In the genomic region with DNA sequence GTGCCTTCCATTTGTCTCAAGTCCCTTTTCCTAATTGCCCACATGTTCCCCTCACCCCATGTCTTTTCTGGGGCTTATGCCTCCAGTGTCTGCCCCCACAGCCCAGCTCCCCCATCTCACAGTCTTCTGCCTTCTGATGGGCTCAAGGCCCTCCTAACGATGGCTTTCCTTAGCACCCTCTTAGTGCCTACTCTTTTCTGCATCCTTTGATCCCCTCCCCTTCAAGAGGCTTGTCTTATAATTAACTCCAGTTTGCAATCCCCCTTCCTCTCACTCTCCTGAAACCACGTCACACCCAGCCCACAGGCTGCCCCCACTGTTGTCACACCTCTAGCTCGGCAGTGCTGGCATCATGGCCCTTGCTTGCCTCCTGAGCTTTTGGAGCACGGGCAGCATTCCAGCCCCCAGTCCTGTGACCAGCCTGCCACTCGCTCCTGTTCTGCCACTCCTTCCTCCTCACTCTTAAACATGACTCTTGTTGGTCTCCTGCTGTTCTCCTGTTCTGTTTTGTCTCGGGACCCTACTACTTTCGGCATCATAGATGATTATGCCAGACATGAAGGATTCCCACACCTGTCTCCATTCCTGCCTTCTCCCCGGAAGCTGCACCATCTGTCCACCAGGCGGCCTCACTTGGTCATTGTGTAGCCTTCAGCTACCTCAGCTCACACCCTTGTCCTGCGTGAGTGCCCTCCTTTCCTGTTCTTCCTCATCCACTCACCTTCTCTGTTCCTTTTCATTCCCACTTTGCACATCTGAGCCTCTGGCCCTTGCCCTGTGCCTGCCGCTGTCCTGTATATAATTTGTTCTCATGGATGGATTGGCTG, we compare ENCODE assay signal across 11 cellular contexts. TPM values are rescaled to one million over a fixed set of nuclear protein-coding genes. Genes with fewer than 3 reads are reported as not detected.
DNase-seq lines count a peak whose midpoint lies in the region; ATAC-seq and TF ChIP-seq lines count a peak whose summit lies in the region.
"Had no signal": no experiment of that assay in that cellular context is flagged by ENCODE, and none has a peak within 500 bp of the region (broad histone marks: within the 10 kb centered on the region; RNA-seq: fewer than 3 reads in every experiment).

No MANE protein-coding gene starts in this region.

- no peaks in the 10 kb centered on the region for H3K9me3 Mint-ChIP-seq in activated CD4-positive, alpha-beta T cell treated with anti-CD3 and anti-CD28 coated beads for 36 hours (ENCODE audit: low read depth)

- TF ChIP-seq CTCF in smooth muscle cell (IDR thresholded peaks at IDR 0.05; ENCODE audit: borderline replicate concordance, insufficient read depth, poor library complexity, severe bottlenecking), result peak; percentile 16

- no peak overlapping the region for H2AFZ ChIP-seq in smooth muscle cell (ENCODE audit: low read depth)

- no peak overlapping the region for H3K27ac ChIP-seq in smooth muscle cell (ENCODE audit: low read depth)
- H3K27ac ChIP-seq: BLaER1 had no signal

- H3K36me3 Mint-ChIP-seq in activated CD4-positive, alpha-beta T cell treated with anti-CD3 and anti-CD28 coated beads for 36 hours (ENCODE audit: low read depth), result peaks cover 51% of the 10 kb centered on the region
- H3K36me3 Mint-ChIP-seq in T-helper 17 cell (ENCODE audit: low read depth), result peaks cover 14% of the 10 kb centered on the region

- no peaks in the 10 kb centered on the region for H3K27me3 ChIP-seq in smooth muscle cell (ENCODE audit: low read depth)
- H3K27me3 ChIP-seq: BLaER1 had no signal

- H3K9ac ChIP-seq in smooth muscle cell (ENCODE audit: low read depth), result no peak overlapping the region
- H3K9ac ChIP-seq: BLaER1 had no signal

- no peaks in the 10 kb centered on the region for H3K4me1 ChIP-seq in smooth muscle cell (ENCODE audit: low read depth)

- CTCF ChIA-PET in activated CD4-positive, alpha-beta T cell treated with anti-CD3 and anti-CD28 coated beads for 36 hours (lab: Charles Lee), result interaction anchor here (0.6 to 0.8 kb wide), 2 partner anchors 11 to 12 kb away, joined by 3 to 4 read pairs; no protein-coding TSS in a partner anchor

- peaks cover 100% of the 10 kb centered on the region for H4K20me1 ChIP-seq in smooth muscle cell (ENCODE audit: low read depth)

- H3K79me2 ChIP-seq in smooth muscle cell (ENCODE audit: low read depth), result peaks cover 99% of the 10 kb centered on the region

- POLR2A ChIA-PET in activated CD4-positive, alpha-beta T cell treated with anti-CD3 and anti-CD28 coated beads for 36 hours (lab: Charles Lee), result no interaction called here

- intact Hi-C loops in activated CD4-positive, alpha-beta T cell treated with anti-CD3 and anti-CD28 coated beads for 36 hours (cut with DNase I, micrococcal nuclease), result no loop called here
- intact Hi-C loops in Right ventricle myocardium superior (cut with DNase I), result no loop called here

- H3K9me3 ChIP-seq in T-helper 17 cell (ENCODE audit: control insufficient read depth, low read length, poor library complexity, severe bottlenecking) (no peaks in the 10 kb centered on the region), smooth muscle cell (replicated peaks; ENCODE audit: low read depth) (no peaks in the 10 kb centered on the region)
- H3K9me3 ChIP-seq: BLaER1 had no signal

- ATAC-seq in activated CD4-positive, alpha-beta T cell treated with anti-CD3 and anti-CD28 coated beads for 36 hours, result no peak
- ATAC-seq in T-helper 17 cell (no peak), Right ventricle myocardium superior (ENCODE audit: poor library complexity) (peak; percentile 73), GM18517 (IDR thresholded peaks at IDR 0.05; ENCODE audit: unreplicated experiment) (no peak), GM18505 (IDR thresholded peaks at IDR 0.05; ENCODE audit: unreplicated experiment) (no peak), GM18909 (IDR thresholded peaks at IDR 0.05; ENCODE audit: poor library complexity, unreplicated experiment) (no peak)

- no peak overlapping the region for H3K4me2 ChIP-seq in smooth muscle cell
- H3K4me2 ChIP-seq: BLaER1 had no signal

- no peak overlapping the region for H3K4me3 ChIP-seq in smooth muscle cell
- H3K4me3 ChIP-seq: BLaER1 had no signal

- no peak for TF ChIP-seq POLR2A in GM18505 (IDR thresholded peaks at IDR 0.05; ENCODE audit: borderline replicate concordance, extremely low read depth, insufficient read depth, insufficient read length)

- peaks cover 10% of the 10 kb centered on the region for H3K36me3 ChIP-seq in smooth muscle cell (ENCODE audit: low read depth)

- no peaks in the 10 kb centered on the region for H3K27me3 Mint-ChIP-seq in activated CD4-positive, alpha-beta T cell treated with anti-CD3 and anti-CD28 coated beads for 36 hours
- H3K27me3 Mint-ChIP-seq in T-helper 17 cell, result no peaks in the 10 kb centered on the region

- peaks cover 48% of the 10 kb centered on the region for H3K4me1 Mint-ChIP-seq in activated CD4-positive, alpha-beta T cell treated with anti-CD3 and anti-CD28 coated beads for 36 hours
- peaks cover 56% of the 10 kb centered on the region for H3K4me1 Mint-ChIP-seq in T-helper 17 cell

- WGBS in smooth muscle cell (ENCODE audit: low lambda C conversion rate), result 91% methylated on average over 11 of the region's 11 CpGs

- H3F3A ChIP-seq in smooth muscle cell (ENCODE audit: low read depth), result no peaks in the 10 kb centered on the region

- no peak for DNase-seq in activated CD4-positive, alpha-beta T cell treated with anti-CD3 and anti-CD28 coated beads for 36 hours
- DNase-seq in activated CD4-positive, alpha-beta T cell treated with anti-CD3 and anti-CD28 coated beads for 4 hours, result no peak
- DNase-seq in T-helper 17 cell (no peak), Right ventricle myocardium superior (peak; percentile 76), smooth muscle cell (lab: John Stamatoyannopoulos, UW; ENCODE audit: unreplicated experiment) (no peak)
- DNase-seq: kidney, NCI-H2171 treated with DMSO at 0.1 percent for 48 hours had no signal

- H3K27ac Mint-ChIP-seq in activated CD4-positive, alpha-beta T cell treated with anti-CD3 and anti-CD28 coated beads for 36 hours, result peak overlapping the region; percentile 23
- peak overlapping the region; percentile 27 for H3K27ac Mint-ChIP-seq in T-helper 17 cell

- H3K4me3 Mint-ChIP-seq in activated CD4-positive, alpha-beta T cell treated with anti-CD3 and anti-CD28 coated beads for 36 hours, result no peak overlapping the region
- H3K4me3 Mint-ChIP-seq in T-helper 17 cell, result no peak overlapping the region

RNA-seq across cellular contexts. Expression of gene UBE2L3, which starts 26.1 kb away (rescaled TPM):
- total RNA-seq in activated CD4-positive, alpha-beta T cell treated with anti-CD3 and anti-CD28 coated beads for 36 hours, result 10 to 100 TPM; 57.3 to 75.5 TPM
- total RNA-seq in T-helper 17 cell (10 to 100 TPM; 25.7 to 30.4 TPM), Right ventricle myocardium superior (46.7 TPM), smooth muscle cell (47.0 and 65.4 TPM in 2 replicates)
- 89.3 and 102 TPM in 2 replicates for polyA plus RNA-seq in smooth muscle cell

RNA-seq across cellular contexts. Expression of gene YDJC, which starts 36.2 kb away (rescaled TPM):
- 10 to 100 TPM; 43.4 to 54.0 TPM for total RNA-seq in activated CD4-positive, alpha-beta T cell treated with anti-CD3 and anti-CD28 coated beads for 36 hours
- total RNA-seq in T-helper 17 cell (10 to 100 TPM; 28.3 to 31.0 TPM), Right ventricle myocardium superior (4.5 TPM), smooth muscle cell (12.0 and 19.3 TPM in 2 replicates)
- polyA plus RNA-seq in smooth muscle cell, result 15.2 and 17.2 TPM in 2 replicates

RNA-seq across cellular contexts. Expression of gene CCDC116, which starts 38.9 kb away (rescaled TPM):
- total RNA-seq in activated CD4-positive, alpha-beta T cell treated with anti-CD3 and anti-CD28 coated beads for 36 hours, result under 1 TPM; 0.23 to 0.33 TPM
- under 1 TPM in 1 of 2 donors, not detected in 1; 0.13 TPM for total RNA-seq in T-helper 17 cell
- total RNA-seq in Right ventricle myocardium superior, result 0.24 TPM
- 0.40 and 1.8 TPM in 2 replicates for total RNA-seq in smooth muscle cell
- polyA plus RNA-seq in smooth muscle cell, result not detected in 2 replicates

RNA-seq across cellular contexts. Expression of gene RIMBP3C, which starts 42.4 kb away (rescaled TPM):
- total RNA-seq in activated CD4-positive, alpha-beta T cell treated with anti-CD3 and anti-CD28 coated beads for 36 hours, result under 1 TPM; 0.18 to 0.33 TPM
- total RNA-seq in T-helper 17 cell (1 to 10 TPM in 1 of 2 donors, under 1 TPM in 1; 0.34 to 1.2 TPM), Right ventricle myocardium superior (not detected), smooth muscle cell (0.45 and 0.63 TPM in 2 replicates)
- 0.11 and 0.17 TPM in 2 replicates for polyA plus RNA-seq in smooth muscle cell

RNA-seq across cellular contexts. Expression of gene SDF2L1, which starts 48.5 kb away (rescaled TPM):
- 10 to 100 TPM; 13.7 to 32.8 TPM for total RNA-seq in activated CD4-positive, alpha-beta T cell treated with anti-CD3 and anti-CD28 coated beads for 36 hours
- 10 to 100 TPM; 25.6 to 30.1 TPM for total RNA-seq in T-helper 17 cell
- total RNA-seq in Right ventricle myocardium superior, result 20.4 TPM
- 13.3 and 24.9 TPM in 2 replicates for total RNA-seq in smooth muscle cell
- polyA plus RNA-seq in smooth muscle cell, result 80.1 and 102 TPM in 2 replicates
